In genomic region chr20:51023617-51024155, GRCh38 we compare ENCODE assay signal across 7 cellular contexts. TPM values are rescaled to one million over a fixed set of nuclear protein-coding genes. Genes with fewer than 3 reads are reported as not detected.
A peak's percentile ranks its signal among the peaks of the same experiment; 100 is the strongest.
DNase-seq lines count a peak whose midpoint lies in the region; TF ChIP-seq lines count a peak whose summit lies in the region.

No MANE protein-coding gene starts in this region.

- peaks cover 21% of the 10 kb centered on the region for H3K27me3 ChIP-seq in HAP-1 (ENCODE audit: low read depth)

- H3K4me1 Mint-ChIP-seq in activated CD4-positive, alpha-beta memory T cell treated with anti-CD3 and anti-CD28 coated beads for 36 hours (ENCODE audit: low read depth), result peaks cover 4% of the 10 kb centered on the region

- peak overlapping the region; percentile 45 for H3K4me3 Mint-ChIP-seq in activated CD4-positive, alpha-beta memory T cell treated with anti-CD3 and anti-CD28 coated beads for 36 hours

- no peak overlapping the region for H3K27ac Mint-ChIP-seq in activated CD4-positive, alpha-beta memory T cell treated with anti-CD3 and anti-CD28 coated beads for 36 hours

- POLR2A ChIA-PET in activated CD4-positive, alpha-beta memory T cell treated with anti-CD3 and anti-CD28 coated beads for 36 hours (lab: Charles Lee), result no interaction called here
- POLR2A ChIA-PET in RWPE1 (lab: Yijun Ruan, JAX; ENCODE audit: low non-redundant PET), result no interaction called here

- H3K9me3 Mint-ChIP-seq in activated CD4-positive, alpha-beta memory T cell treated with anti-CD3 and anti-CD28 coated beads for 36 hours, result no peaks in the 10 kb centered on the region

- no peak for DNase-seq in HAP-1 (ENCODE audit: low spot score in 2 of 2)
- no peak for DNase-seq in activated CD4-positive, alpha-beta memory T cell treated with anti-CD3 and anti-CD28 coated beads for 36 hours
- no peak for DNase-seq in DMS79 treated with DMSO at 0.1 percent for 48 hours (lab: John Stamatoyannopoulos, UW)
- DNase-seq in RWPE1 (ENCODE audit: low spot score), result no peak
- DNase-seq in AG08396 (ENCODE audit: low spot score), result no peak

- H3K4me3 ChIP-seq in HAP-1, result peak overlapping the region; percentile 44
- peak overlapping the region; percentile 50 for H3K4me3 ChIP-seq in iPS-11a (ENCODE audit: low read depth, low read length)
- peak overlapping the region; percentile 30 to 44 (median 40) for H3K4me3 ChIP-seq in skin epidermis

- in situ Hi-C loops in HAP-1 (cut with MboI; ENCODE audit: low sequenced_read_pairs), result no loop called here

- no peak for TF ChIP-seq CTCF in RWPE1 (conservative IDR thresholded peaks at IDR 0.05; ENCODE audit: low read depth)

- no peaks in the 10 kb centered on the region for H3K9me3 ChIP-seq in HAP-1

- peaks cover 11% of the 10 kb centered on the region for H3K4me1 ChIP-seq in HAP-1

- peaks cover 65% of the 10 kb centered on the region for H3K27me3 Mint-ChIP-seq in activated CD4-positive, alpha-beta memory T cell treated with anti-CD3 and anti-CD28 coated beads for 36 hours

- no peaks in the 10 kb centered on the region; the same call in 1 of the 2 replicates for H3K36me3 ChIP-seq in HAP-1 (replicated peaks)

- no peak overlapping the region for H3K27ac ChIP-seq in skin epidermis
- no peak overlapping the region for H3K27ac ChIP-seq in RWPE1

- no peaks in the 10 kb centered on the region for H3K36me3 Mint-ChIP-seq in activated CD4-positive, alpha-beta memory T cell treated with anti-CD3 and anti-CD28 coated beads for 36 hours

- intact Hi-C loops in activated CD4-positive, alpha-beta memory T cell treated with anti-CD3 and anti-CD28 coated beads for 36 hours (cut with micrococcal nuclease), result loop anchor here (5.0 kb wide), 1 partner anchor 104 kb away; no protein-coding TSS in a partner anchor

- CTCF ChIA-PET in activated CD4-positive, alpha-beta memory T cell treated with anti-CD3 and anti-CD28 coated beads for 36 hours (lab: Charles Lee), result interaction anchor here (1.0 to 1.4 kb wide), 2 partner anchors 8 to 30 kb away, joined by 3 to 4 read pairs; no protein-coding TSS in a partner anchor
- CTCF ChIA-PET in RWPE1 (lab: Yijun Ruan, JAX), result no interaction called here

RNA-seq across cellular contexts. Expression of gene KCNG1, which starts 0.8 kb away (rescaled TPM):
- total RNA-seq in activated CD4-positive, alpha-beta memory T cell treated with anti-CD3 and anti-CD28 coated beads for 36 hours, result 1 to 10 TPM; 1.6 to 2.1 TPM
